In genomic region chr1:30904962-30905335, GRCh38 we compare ENCODE assay signal across 17 cellular contexts. TPM values are rescaled to one million over a fixed set of nuclear protein-coding genes. Genes with fewer than 3 reads are reported as not detected.
DNase-seq lines count a peak whose midpoint lies in the region; TF ChIP-seq lines count a peak whose summit lies in the region.
"Had no signal": no experiment of that assay in that cellular context is flagged by ENCODE, and none has a peak within 500 bp of the region (broad histone marks: within the 10 kb centered on the region; RNA-seq: fewer than 3 reads in every experiment).

No MANE protein-coding gene starts in this region.

- intact Hi-C loops in prostate gland (cut with DNase I) = no loop called here

- H3K4me3 Mint-ChIP-seq in chondrocyte (ENCODE audit: unreplicated experiment) = no peak overlapping the region
- H3K4me3 Mint-ChIP-seq in neural crest cell = peak overlapping the region; percentile 72

- H3K36me3 ChIP-seq in NT2/D1 (ENCODE audit: insufficient read depth, insufficient read length, low read length) (no peaks in the 10 kb centered on the region), stomach smooth muscle (ENCODE audit: control insufficient read depth in 2 of 2, insufficient read depth in 2 of 2, low read length in 2 of 2) (no peaks in the 10 kb centered on the region), prostate gland (no peaks in the 10 kb centered on the region)

- H3K36me3 Mint-ChIP-seq in chondrocyte (ENCODE audit: low read depth) (no peaks in the 10 kb centered on the region), neural crest cell (ENCODE audit: low read depth) (no peaks in the 10 kb centered on the region)

- peaks cover 37% of the 10 kb centered on the region for H3K4me1 Mint-ChIP-seq in chondrocyte (ENCODE audit: low read depth)
- peaks cover 56% of the 10 kb centered on the region for H3K4me1 Mint-ChIP-seq in neural crest cell

- no peak for DNase-seq in NT2/D1 (ENCODE audit: low read depth, low spot score)
- DNase-seq in chondrocyte (ENCODE audit: low spot score) = peak; percentile 32
- no peak for DNase-seq in neural crest cell (ENCODE audit: low read depth, low spot score)
- no peak for DNase-seq in T-helper 9 cell
- DNase-seq in NCI-H2081 treated with DMSO at 0.1 percent for 48 hours (lab: John Stamatoyannopoulos, UW) = no peak
- no peak for DNase-seq in NCI-H1694 treated with DMSO at 0.1 percent for 48 hours (lab: John Stamatoyannopoulos, UW)
- DNase-seq in prostate gland (ENCODE audit: low spot score) = no peak
- DNase-seq: DND-41, IMR-90, Karpas-422, NCI-H1105 treated with DMSO at 0.1 percent for 48 hours, NCI-H187 treated with DMSO at 0.1 percent for 48 hours, NCI-H510A, SHP77 had no signal

- peaks cover 53% of the 10 kb centered on the region for H3K4me1 ChIP-seq in NT2/D1 (ENCODE audit: insufficient read depth, insufficient read length)
- H3K4me1 ChIP-seq in stomach smooth muscle (ENCODE audit: control insufficient read depth, insufficient read depth, low read length) = peaks cover 75% of the 10 kb centered on the region
- H3K4me1 ChIP-seq in prostate gland (replicated peaks) = peaks cover 12% of the 10 kb centered on the region

- no peak for TF ChIP-seq POLR2A in prostate gland (IDR thresholded peaks at IDR 0.05)

- H3K9me3 Mint-ChIP-seq in chondrocyte (ENCODE audit: low read depth) (no peaks in the 10 kb centered on the region), neural crest cell (no peaks in the 10 kb centered on the region)

- WGBS in prostate gland = 88% methylated on average over 1 of the region's 1 CpG

- no peak overlapping the region for H3K4me3 ChIP-seq in NT2/D1 (ENCODE audit: insufficient read length, low read depth)
- H3K4me3 ChIP-seq in stomach smooth muscle (ENCODE audit: low read length in 2 of 2) = no peak overlapping the region
- no peak overlapping the region for H3K4me3 ChIP-seq in prostate gland
- H3K4me3 ChIP-seq: A549 had no signal

- H3K27ac Mint-ChIP-seq in chondrocyte (ENCODE audit: unreplicated experiment) (no peak overlapping the region), neural crest cell (ENCODE audit: unreplicated experiment) (no peak overlapping the region)

- H3K27me3 Mint-ChIP-seq in chondrocyte (ENCODE audit: low read depth) (no peaks in the 10 kb centered on the region), neural crest cell (ENCODE audit: low read depth) (no peaks in the 10 kb centered on the region)

- H3K9ac ChIP-seq in NT2/D1 (ENCODE audit: insufficient read length, low read depth) (peak overlapping the region; percentile 21), stomach smooth muscle (ENCODE audit: low read length in 2 of 2) (no peak overlapping the region)

- H3K9me3 ChIP-seq in NT2/D1 (ENCODE audit: insufficient read depth, low read length) (no peaks in the 10 kb centered on the region), stomach smooth muscle (ENCODE audit: control insufficient read depth in 2 of 2, low read length in 2 of 2) (no peaks in the 10 kb centered on the region), prostate gland (no peaks in the 10 kb centered on the region)
- H3K9me3 ChIP-seq: A549; BLaER1 treated with 17β-estradiol and CSF1 and Interleukin-3, amounts not matched to agents 10 nM and 100 nM had no signal

- H3K27me3 ChIP-seq in NT2/D1 (ENCODE audit: insufficient read depth, insufficient read length) (peaks cover 16% of the 10 kb centered on the region), stomach smooth muscle (ENCODE audit: control insufficient read depth in 1 of 2, insufficient read depth in 2 of 2, low read length in 2 of 2) (no peaks in the 10 kb centered on the region), prostate gland (replicated peaks; ENCODE audit: insufficient read depth) (no peaks in the 10 kb centered on the region)

- peak overlapping the region; percentile 62 for H3K27ac ChIP-seq in stomach smooth muscle (ENCODE audit: low read length)
- no peak overlapping the region for H3K27ac ChIP-seq in prostate gland
- H3K27ac ChIP-seq: A549; BLaER1 treated with 17β-estradiol and CSF1 and Interleukin-3, amounts not matched to agents 10 nM and 100 nM had no signal

- TF ChIP-seq CTCF in chondrocyte (IDR thresholded peaks at IDR 0.05) (no peak), neural crest cell (conservative IDR thresholded peaks at IDR 0.05) (no peak), prostate gland (IDR thresholded peaks at IDR 0.05) (no peak)

RNA-seq across cellular contexts. Expression of gene SDC3, which starts 3.6 kb away (rescaled TPM):
- 46.8 to 69.3 TPM (median 47.3 TPM) in 3 replicates for total RNA-seq in chondrocyte
- 116 and 129 TPM in 2 replicates for total RNA-seq in neural crest cell
- 10 to 100 TPM; 25.5 to 39.6 TPM for total RNA-seq in prostate gland
